Comparison of ENCODE assay signal across 8 cellular contexts in the genomic region with DNA sequence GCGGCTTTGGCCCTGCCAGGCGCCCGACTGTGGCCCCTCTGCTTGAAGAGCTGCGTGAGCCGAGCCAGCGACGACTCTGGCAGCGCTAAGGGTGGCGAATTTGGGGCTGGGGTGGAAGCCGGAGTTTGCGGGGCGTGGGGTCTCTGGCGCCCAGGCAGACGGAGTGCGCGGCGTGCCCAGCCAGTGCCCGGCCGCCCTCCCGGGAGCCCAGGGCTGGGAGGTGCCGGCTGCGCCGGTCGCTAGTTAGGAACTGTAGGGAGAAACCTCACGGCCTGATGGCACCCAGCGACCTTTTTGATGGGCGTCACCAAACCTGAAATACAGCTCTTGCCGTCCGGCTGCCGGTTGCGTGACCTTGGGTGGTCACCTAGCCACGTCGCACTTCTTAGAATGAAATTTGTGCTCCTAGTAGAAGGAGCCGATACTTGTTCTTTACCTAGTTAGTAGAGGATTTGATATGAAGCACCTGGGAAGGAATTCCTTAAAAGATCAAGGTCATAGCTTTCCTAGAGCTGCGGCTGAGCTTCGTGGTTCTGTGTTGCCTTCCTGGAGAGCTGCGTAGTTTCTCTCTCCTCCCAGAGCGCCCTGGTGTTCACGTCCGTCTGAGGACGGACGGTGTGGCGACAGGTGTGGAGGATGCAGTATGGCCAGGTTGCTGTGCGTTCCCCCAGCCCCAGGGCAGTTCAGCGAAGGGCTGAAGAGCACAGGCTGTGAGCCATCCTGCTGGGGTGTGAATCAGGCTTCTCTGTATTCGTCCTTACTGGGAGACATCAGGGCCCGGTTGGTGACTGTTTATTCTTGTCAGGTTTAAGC. TPM values are rescaled to one million over a fixed set of nuclear protein-coding genes. Genes with fewer than 3 reads are reported as not detected.
DNase-seq lines count a peak whose midpoint lies in the region; ATAC-seq, FAIRE-seq and TF ChIP-seq lines count a peak whose summit lies in the region.

No MANE protein-coding gene starts in this region.

- peaks cover 29% of the 10 kb centered on the region for H3K4me1 Mint-ChIP-seq in T-helper 1 cell treated with Interleukin-12 subunit alpha and Interleukin-12 subunit beta and Interleukin-4 antibody, amounts not matched to agents 30 μg/mL and 1 μg/mL, for 36 hours (ENCODE audit: low read depth)

- H3K27me3 Mint-ChIP-seq in T-helper 1 cell treated with Interleukin-12 subunit alpha and Interleukin-12 subunit beta and Interleukin-4 antibody, amounts not matched to agents 30 μg/mL and 1 μg/mL, for 36 hours (ENCODE audit: low read depth), result no peaks in the 10 kb centered on the region

- H3K27me3 ChIP-seq in adipocyte (replicated peaks; ENCODE audit: control insufficient read depth, insufficient read depth, low read length) (no peaks in the 10 kb centered on the region), subcutaneous abdominal adipose tissue (ENCODE audit: control insufficient read depth in 5 of 5, insufficient read depth in 4 of 5, low read length in 5 of 5) (no peaks in the 10 kb centered on the region)

- H3K4me1 ChIP-seq in adipocyte (ENCODE audit: control insufficient read depth, insufficient read depth, low read length) (peaks cover 41% of the 10 kb centered on the region), kidney (ENCODE audit: control insufficient read depth in 1 of 2, insufficient read depth in 1 of 2, low read depth in 1 of 2, low read length in 2 of 2) (peaks cover 21 to 36% of the 10 kb centered on the region in 2 donors), subcutaneous abdominal adipose tissue (ENCODE audit: control insufficient read depth in 5 of 5, insufficient read depth in 5 of 5, low read length in 5 of 5) (peaks cover 7 to 56% (median 49%) of the 10 kb centered on the region in 5 donors)

- peak overlapping the region; percentile 79 for H3K27ac Mint-ChIP-seq in T-helper 1 cell treated with Interleukin-12 subunit alpha and Interleukin-12 subunit beta and Interleukin-4 antibody, amounts not matched to agents 30 μg/mL and 1 μg/mL, for 36 hours

- intact Hi-C loops in kidney (cut with DNase I), result no loop called here

- peaks cover 9% of the 10 kb centered on the region for H3K36me3 Mint-ChIP-seq in T-helper 1 cell treated with Interleukin-12 subunit alpha and Interleukin-12 subunit beta and Interleukin-4 antibody, amounts not matched to agents 30 μg/mL and 1 μg/mL, for 36 hours (ENCODE audit: low read depth)

- H3K4me3 Mint-ChIP-seq in T-helper 1 cell treated with Interleukin-12 subunit alpha and Interleukin-12 subunit beta and Interleukin-4 antibody, amounts not matched to agents 30 μg/mL and 1 μg/mL, for 36 hours, result peak overlapping the region; percentile 87

- H3K9ac ChIP-seq in adipocyte (ENCODE audit: low read length), result peak overlapping the region; percentile 94
- H3K9ac ChIP-seq in kidney (ENCODE audit: low read length in 2 of 2), result peak overlapping the region; percentile 87 to 97
- peak overlapping the region; percentile 88 to 95 (median 92) for H3K9ac ChIP-seq in subcutaneous abdominal adipose tissue (ENCODE audit: low read length in 5 of 5)

- no peak for FAIRE-seq in kidney (lab: Jason Lieb, UNC)

- H3K36me3 ChIP-seq in adipocyte (ENCODE audit: control insufficient read depth, insufficient read depth, low read length, severe bottlenecking), result no peaks in the 10 kb centered on the region
- H3K36me3 ChIP-seq in kidney (ENCODE audit: control insufficient read depth in 1 of 2, insufficient read depth in 2 of 2, low read length in 2 of 2), result peaks cover 0 to 3% of the 10 kb centered on the region in 2 donors
- no peaks in the 10 kb centered on the region for H3K36me3 ChIP-seq in subcutaneous abdominal adipose tissue (ENCODE audit: control insufficient read depth in 5 of 5, insufficient read depth in 5 of 5, low read length in 5 of 5)

- TF ChIP-seq CTCF in kidney (IDR thresholded peaks at IDR 0.05; ENCODE audit: borderline replicate concordance, extremely low read depth, insufficient read depth), result no peak

- H3K9me3 Mint-ChIP-seq in T-helper 1 cell treated with Interleukin-12 subunit alpha and Interleukin-12 subunit beta and Interleukin-4 antibody, amounts not matched to agents 30 μg/mL and 1 μg/mL, for 36 hours, result peaks cover 5% of the 10 kb centered on the region

- H3K27ac ChIP-seq in kidney (ENCODE audit: low read depth in 2 of 2, low read length in 2 of 2), result peak overlapping the region; percentile 83 to 88
- H3K27ac ChIP-seq in subcutaneous abdominal adipose tissue (ENCODE audit: low read depth, low read length), result peak overlapping the region; percentile 70

- peak; percentile 22 for ATAC-seq in HG03439 (IDR thresholded peaks at IDR 0.05; ENCODE audit: unreplicated experiment)

- DNase-seq in T-helper 1 cell (no peak), adipocyte (ENCODE audit: low read depth) (peak; percentile 59), kidney (peak; percentile 59), NCI-H2107 treated with DMSO at 0.1 percent for 48 hours (lab: John Stamatoyannopoulos, UW; ENCODE audit: unreplicated experiment) (no peak)
- no peak for DNase-seq in central memory CD4-positive, alpha-beta T cell

- H3K9me3 ChIP-seq in adipocyte (ENCODE audit: control insufficient read depth, low read length) (no peaks in the 10 kb centered on the region), kidney (ENCODE audit: control insufficient read depth in 1 of 2, low read length in 2 of 2) (no peaks in the 10 kb centered on the region), subcutaneous abdominal adipose tissue (ENCODE audit: control insufficient read depth in 5 of 5, low read length in 5 of 5) (peaks cover 0 to 4% (median 0%) of the 10 kb centered on the region in 5 donors)

- peak overlapping the region; percentile 92 for H3K4me3 ChIP-seq in adipocyte (ENCODE audit: low read length)
- peak overlapping the region; percentile 84 to 92 for H3K4me3 ChIP-seq in kidney (ENCODE audit: low read length in 2 of 2)
- H3K4me3 ChIP-seq in subcutaneous abdominal adipose tissue (ENCODE audit: low read depth in 1 of 5, low read length in 5 of 5), result peak overlapping the region; percentile 77 to 90 (median 82)

RNA-seq across cellular contexts. Expression of a gene that starts 0.7 kb away (rescaled TPM):
- 75.2 TPM for total RNA-seq in kidney
- 65.0 TPM for polyA plus RNA-seq in kidney (ENCODE audit: insufficient read depth, low read depth, low replicate concordance)

RNA-seq across cellular contexts. Expression of a gene that starts 41.4 kb away (rescaled TPM):
- total RNA-seq in kidney, result 170 TPM
- polyA plus RNA-seq in kidney (ENCODE audit: insufficient read depth, low read depth, low replicate concordance), result 96.1 TPM

RNA-seq across cellular contexts. Expression of a gene that starts 56.6 kb away (rescaled TPM):
- 32.5 TPM for total RNA-seq in kidney
- 5.2 TPM for polyA plus RNA-seq in kidney (ENCODE audit: insufficient read depth, low read depth, low replicate concordance)

Comparison
In these comparisons a context has a peak if more than half of its experiments do, and no peak if none do; other contexts are left out.
1. DNase-seq: peak in adipocyte (single experiment) and kidney (single experiment); none in T-helper 1 cell (0 of 5), NCI-H2107 treated with DMSO at 0.1 percent for 48 hours (single experiment) and central memory CD4-positive, alpha-beta T cell (single experiment).
2. Peak in every context shown above with its lines, with median percentiles within 50 percentile points of each other: H3K4me3 ChIP-seq and H3K9ac ChIP-seq.